ENCODE assay signal across 1 cellular context in the genomic region with DNA sequence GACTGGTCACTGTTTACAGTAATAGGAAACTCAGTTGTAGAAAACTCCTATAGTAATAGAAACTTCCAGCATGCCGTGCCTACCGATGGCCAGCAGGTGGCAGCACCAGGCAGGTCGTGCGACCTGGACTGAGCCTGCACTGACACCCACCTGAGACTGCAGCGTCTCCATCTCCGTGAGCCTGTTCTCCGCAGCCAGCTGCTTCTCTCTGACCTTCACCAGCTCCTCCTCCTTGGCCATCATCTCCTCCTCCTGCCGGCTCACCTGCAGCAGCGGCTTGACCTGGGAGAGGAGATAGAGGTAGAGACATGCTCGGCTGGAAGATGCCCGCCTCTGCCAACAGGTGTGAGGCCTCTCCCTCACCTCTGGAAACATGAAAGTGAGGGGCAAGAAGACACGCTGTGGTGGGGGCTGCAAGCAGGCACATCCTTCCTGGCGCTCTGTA.
TF ChIP-seq lines count a peak whose summit lies in the region.

No MANE protein-coding gene starts in this region.

TF ChIP-seq in HepG2, 621 proteins besides CTCF, POLR2A, EP300 and RAD21 (continued from another document):
- TF ChIP-seq, protein P1, sequence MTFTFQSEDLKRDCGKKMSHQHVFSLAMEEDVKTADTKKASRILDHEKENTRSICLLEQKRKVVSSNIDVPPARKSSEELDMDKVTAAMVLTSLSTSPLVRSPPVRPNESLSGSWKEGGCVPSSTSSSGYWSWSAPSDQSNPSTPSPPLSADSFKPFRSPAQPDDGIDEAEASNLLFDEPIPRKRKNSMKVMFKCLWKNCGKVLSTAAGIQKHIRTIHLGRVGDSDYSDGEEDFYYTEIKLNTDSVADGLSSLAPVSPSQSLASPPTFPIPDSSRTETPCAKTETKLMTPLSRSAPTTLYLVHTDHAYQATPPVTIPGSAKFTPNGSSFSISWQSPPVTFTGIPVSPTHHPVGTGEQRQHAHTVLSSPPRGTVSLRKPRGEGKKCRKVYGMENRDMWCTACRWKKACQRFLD (CRISPR knock-in tag; IDR thresholded peaks at IDR 0.05; ENCODE audit: borderline replicate concordance), result no peak
- peak; percentile 51; the same call in 1 of the 2 replicates for TF ChIP-seq SALL1 (CRISPR knock-in tag; IDR thresholded peaks at IDR 0.05)
- no peak for TF ChIP-seq ZNF780A (CRISPR knock-in tag; IDR thresholded peaks at IDR 0.05)
- no peak for TF ChIP-seq ZNF101 (CRISPR knock-in tag; IDR thresholded peaks at IDR 0.05; ENCODE audit: borderline replicate concordance, low read depth)
- no peak for TF ChIP-seq ATF6 (CRISPR knock-in tag; conservative IDR thresholded peaks at IDR 0.05)
- TF ChIP-seq, protein P2, sequence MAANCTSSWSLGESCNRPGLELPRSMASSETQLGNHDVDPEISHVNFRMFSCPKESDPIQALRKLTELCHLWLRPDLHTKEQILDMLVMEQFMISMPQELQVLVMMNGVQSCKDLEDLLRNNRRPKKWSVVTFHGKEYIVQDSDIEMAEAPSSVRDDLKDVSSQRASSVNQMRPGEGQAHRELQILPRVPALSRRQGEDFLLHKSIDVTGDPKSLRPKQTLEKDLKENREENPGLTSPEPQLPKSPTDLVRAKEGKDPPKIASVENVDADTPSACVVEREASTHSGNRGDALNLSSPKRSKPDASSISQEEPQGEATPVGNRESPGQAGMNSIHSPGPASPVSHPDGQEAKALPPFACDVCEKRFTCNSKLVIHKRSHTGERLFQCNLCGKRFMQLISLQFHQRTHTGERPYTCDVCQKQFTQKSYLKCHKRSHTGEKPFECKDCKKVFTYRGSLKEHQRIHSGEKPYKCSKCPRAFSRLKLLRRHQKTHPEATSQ (CRISPR knock-in tag; IDR thresholded peaks at IDR 0.05; ENCODE audit: borderline replicate concordance), result 0 out of 2 replicates have a peak, but pooled peaks have one; percentile 21
- no peak for TF ChIP-seq CBX5 (CRISPR knock-in tag; IDR thresholded peaks at IDR 0.05; ENCODE audit: borderline replicate concordance)
- TF ChIP-seq ZNF292 (CRISPR knock-in tag; IDR thresholded peaks at IDR 0.05; ENCODE audit: borderline replicate concordance, low read depth), result no peak
- TF ChIP-seq ZNF629 (CRISPR knock-in tag; conservative IDR thresholded peaks at IDR 0.05), result no peak
- no peak for TF ChIP-seq MYNN (CRISPR knock-in tag; IDR thresholded peaks at IDR 0.05; ENCODE audit: low read depth)
- TF ChIP-seq ZNF775 (CRISPR knock-in tag; IDR thresholded peaks at IDR 0.05; ENCODE audit: borderline replicate concordance), result no peak
- no peak for TF ChIP-seq NR2F1 (CRISPR knock-in tag; IDR thresholded peaks at IDR 0.05)
- no peak for TF ChIP-seq ZNF746 (CRISPR knock-in tag; IDR thresholded peaks at IDR 0.05)
- peak; percentile 31; the same call in 1 of the 2 replicates for TF ChIP-seq ZNF710 (CRISPR knock-in tag; IDR thresholded peaks at IDR 0.05; ENCODE audit: borderline replicate concordance)
- TF ChIP-seq AGO2 (optimal IDR thresholded peaks at IDR 0.05; ENCODE audit: low read depth, low read length), result peak; percentile 38
- no peak for TF ChIP-seq MED8 (CRISPR knock-in tag; IDR thresholded peaks at IDR 0.05; ENCODE audit: insufficient replicate concordance)
- no peak for TF ChIP-seq RNF2 (conservative IDR thresholded peaks at IDR 0.05; ENCODE audit: low read depth)
- no peak for TF ChIP-seq ZNF770 (CRISPR knock-in tag; IDR thresholded peaks at IDR 0.05)
- TF ChIP-seq, protein P3, sequence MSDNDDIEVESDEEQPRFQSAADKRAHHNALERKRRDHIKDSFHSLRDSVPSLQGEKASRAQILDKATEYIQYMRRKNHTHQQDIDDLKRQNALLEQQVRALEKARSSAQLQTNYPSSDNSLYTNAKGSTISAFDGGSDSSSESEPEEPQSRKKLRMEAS (IDR thresholded peaks at IDR 0.05), result peak; percentile 50; the same call in 1 of the 2 replicates
- TF ChIP-seq, protein P4, sequence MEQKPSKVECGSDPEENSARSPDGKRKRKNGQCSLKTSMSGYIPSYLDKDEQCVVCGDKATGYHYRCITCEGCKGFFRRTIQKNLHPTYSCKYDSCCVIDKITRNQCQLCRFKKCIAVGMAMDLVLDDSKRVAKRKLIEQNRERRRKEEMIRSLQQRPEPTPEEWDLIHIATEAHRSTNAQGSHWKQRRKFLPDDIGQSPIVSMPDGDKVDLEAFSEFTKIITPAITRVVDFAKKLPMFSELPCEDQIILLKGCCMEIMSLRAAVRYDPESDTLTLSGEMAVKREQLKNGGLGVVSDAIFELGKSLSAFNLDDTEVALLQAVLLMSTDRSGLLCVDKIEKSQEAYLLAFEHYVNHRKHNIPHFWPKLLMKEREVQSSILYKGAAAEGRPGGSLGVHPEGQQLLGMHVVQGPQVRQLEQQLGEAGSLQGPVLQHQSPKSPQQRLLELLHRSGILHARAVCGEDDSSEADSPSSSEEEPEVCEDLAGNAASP (CRISPR knock-in tag; IDR thresholded peaks at IDR 0.05; ENCODE audit: borderline replicate concordance), result 0 out of 2 replicates have a peak, but pooled peaks have one; percentile 41
- TF ChIP-seq KMT2A (CRISPR knock-in tag; IDR thresholded peaks at IDR 0.05), result no peak
- no peak for TF ChIP-seq ZNF615 (CRISPR knock-in tag; IDR thresholded peaks at IDR 0.05; ENCODE audit: borderline replicate concordance)
- peak; percentile 85 for TF ChIP-seq ZBTB38 (CRISPR knock-in tag; IDR thresholded peaks at IDR 0.05)
- TF ChIP-seq KDM2A (CRISPR knock-in tag; IDR thresholded peaks at IDR 0.05; ENCODE audit: borderline replicate concordance, low read depth), result peak; percentile 60; the same call in 1 of the 2 replicates
- 0 out of 2 replicates have a peak, but pooled peaks have one; percentile 40 for TF ChIP-seq TARDBP (CRISPR knock-in tag; IDR thresholded peaks at IDR 0.05)
- no peak for TF ChIP-seq BRCA1 (CRISPR knock-in tag; IDR thresholded peaks at IDR 0.05)
- TF ChIP-seq KDM3A (CRISPR knock-in tag; IDR thresholded peaks at IDR 0.05; ENCODE audit: low read depth), result 0 out of 2 replicates have a peak, but pooled peaks have one; percentile 58
- no peak for TF ChIP-seq CENPT (CRISPR knock-in tag; IDR thresholded peaks at IDR 0.05; ENCODE audit: low read depth)
- TF ChIP-seq, protein P5, sequence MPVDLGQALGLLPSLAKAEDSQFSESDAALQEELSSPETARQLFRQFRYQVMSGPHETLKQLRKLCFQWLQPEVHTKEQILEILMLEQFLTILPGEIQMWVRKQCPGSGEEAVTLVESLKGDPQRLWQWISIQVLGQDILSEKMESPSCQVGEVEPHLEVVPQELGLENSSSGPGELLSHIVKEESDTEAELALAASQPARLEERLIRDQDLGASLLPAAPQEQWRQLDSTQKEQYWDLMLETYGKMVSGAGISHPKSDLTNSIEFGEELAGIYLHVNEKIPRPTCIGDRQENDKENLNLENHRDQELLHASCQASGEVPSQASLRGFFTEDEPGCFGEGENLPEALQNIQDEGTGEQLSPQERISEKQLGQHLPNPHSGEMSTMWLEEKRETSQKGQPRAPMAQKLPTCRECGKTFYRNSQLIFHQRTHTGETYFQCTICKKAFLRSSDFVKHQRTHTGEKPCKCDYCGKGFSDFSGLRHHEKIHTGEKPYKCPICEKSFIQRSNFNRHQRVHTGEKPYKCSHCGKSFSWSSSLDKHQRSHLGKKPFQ (CRISPR knock-in tag; IDR thresholded peaks at IDR 0.05; ENCODE audit: insufficient replicate concordance), result no peak
TF ChIP-seq in HepG2: peak in this region for 35.
